Comparison of ENCODE assay signal across 8 cellular contexts in genomic region chr22:28829358-28830181, GRCh38. TPM values are rescaled to one million over a fixed set of nuclear protein-coding genes. Genes with fewer than 3 reads are reported as not detected.
DNase-seq lines count a peak whose midpoint lies in the region; ATAC-seq, FAIRE-seq and TF ChIP-seq lines count a peak whose summit lies in the region.

No MANE protein-coding gene starts in this region.

- no peak for FAIRE-seq in RCC 7860 (lab: Jason Lieb, UNC)

- no peaks in the 10 kb centered on the region for H3K79me2 ChIP-seq in neural progenitor cell (ENCODE audit: low read depth)

- H3K27ac Mint-ChIP-seq in neural progenitor cell, result peak overlapping the region; percentile 96

- H3K9me3 ChIP-seq in neural progenitor cell (ENCODE audit: low read depth), result no peaks in the 10 kb centered on the region

- ATAC-seq in GM21619 (IDR thresholded peaks at IDR 0.05; ENCODE audit: unreplicated experiment), result no peak

- in situ Hi-C loops in Caki2 (cut with HindIII; ENCODE audit: low pct_unique_long_range_greater_than_20kb, low sequenced_read_pairs), result no loop called here

- H3K4me1 ChIP-seq in neural progenitor cell, result no peaks in the 10 kb centered on the region

- no peaks in the 10 kb centered on the region for H3K36me3 ChIP-seq in neural progenitor cell

- no peaks in the 10 kb centered on the region for H3K9me3 Mint-ChIP-seq in neural progenitor cell

- H3K4me1 Mint-ChIP-seq in neural progenitor cell, result peaks cover 17% of the 10 kb centered on the region

- DNase-seq in Caki2 (ENCODE audit: low read depth) (peak; percentile 52), HPDE6-E6E7 (ENCODE audit: extremely low spot score) (peak; percentile 66), RCC 7860 (ENCODE audit: low spot score) (peak; percentile 21), fibroblast of the conjunctiva (ENCODE audit: low read depth) (peak; percentile 63), neural progenitor cell (ENCODE audit: low spot score) (peak; percentile 86)
- peak; percentile 53 to 59 for DNase-seq in activated T-helper 1 cell treated with anti-CD3 and anti-CD28 coated beads, Interleukin-2, amount 50 U/mL, for 16 hours (ENCODE audit: low read depth in 1 of 2, low spot score in 1 of 2)
- peak; percentile 49 for DNase-seq in stimulated activated naive CD4-positive, alpha-beta T cell treated with Interleukin-2 at 50 U/mL for 16 hours (lab: John Stamatoyannopoulos, UW)

- H4K20me1 ChIP-seq in neural progenitor cell (ENCODE audit: low read depth), result no peaks in the 10 kb centered on the region

- H3F3A ChIP-seq in neural progenitor cell (ENCODE audit: low read depth), result peaks cover 7% of the 10 kb centered on the region

- H3K9ac ChIP-seq in neural progenitor cell, result no peak overlapping the region

- peak; percentile 100 for TF ChIP-seq CTCF in neural progenitor cell (IDR thresholded peaks at IDR 0.05)

- no peak overlapping the region for H3K27ac ChIP-seq in neural progenitor cell

- H3K27me3 Mint-ChIP-seq in neural progenitor cell (ENCODE audit: insufficient read depth, low read depth), result peaks cover 3% of the 10 kb centered on the region

- no peak overlapping the region for H3K4me2 ChIP-seq in neural progenitor cell

- no peaks in the 10 kb centered on the region for H3K27me3 ChIP-seq in neural progenitor cell

- H3K4me3 ChIP-seq in neural progenitor cell, result no peak overlapping the region

- peaks cover 4% of the 10 kb centered on the region for H3K36me3 Mint-ChIP-seq in neural progenitor cell

- no peak overlapping the region for H2AFZ ChIP-seq in neural progenitor cell (replicated peaks)

- H3K4me3 Mint-ChIP-seq in neural progenitor cell, result no peak overlapping the region

RNA-seq across cellular contexts. Expression of gene XBP1, which starts 29.2 kb away (rescaled TPM):
- 300 and 337 TPM in 2 replicates for total RNA-seq in Caki2 (2014; rRNA removed; shearing (Covaris generic); ENCODE audit: low replicate concordance)
- total RNA-seq in neural progenitor cell (ENCODE audit: low replicate concordance), result 72.7 and 73.9 TPM in 2 replicates

RNA-seq across cellular contexts. Expression of gene ZNRF3, which starts 53.8 kb away (rescaled TPM):
- total RNA-seq in Caki2 (2014; rRNA removed; shearing (Covaris generic); ENCODE audit: low replicate concordance), result 9.6 and 11.1 TPM in 2 replicates
- total RNA-seq in neural progenitor cell (ENCODE audit: low replicate concordance), result 4.1 and 12.0 TPM in 2 replicates

RNA-seq across cellular contexts. Expression of gene CCDC117, which starts 57.1 kb away (rescaled TPM):
- 31.1 and 34.5 TPM in 2 replicates for total RNA-seq in Caki2 (2014; rRNA removed; shearing (Covaris generic); ENCODE audit: low replicate concordance)
- 59.1 and 80.2 TPM in 2 replicates for total RNA-seq in neural progenitor cell (ENCODE audit: low replicate concordance)

Comparison
In these comparisons a context has a peak if more than half of its experiments do, and no peak if none do; other contexts are left out.
1. DNase-seq: peak in every context shown above with its lines; median percentile 86 in neural progenitor cell; 66 in HPDE6-E6E7; 63 in fibroblast of the conjunctiva; 56 in activated T-helper 1 cell treated with anti-CD3 and anti-CD28 coated beads, Interleukin-2, amount 50 U/mL, for 16 hours; 52 in Caki2; 49 in stimulated activated naive CD4-positive, alpha-beta T cell treated with Interleukin-2 at 50 U/mL for 16 hours; 21 in RCC 7860.